Comparison of ENCODE assay signal across 10 cellular contexts in genomic region chr15:90419202-90419601, GRCh38. TPM values are rescaled to one million over a fixed set of nuclear protein-coding genes. Genes with fewer than 3 reads are reported as not detected.
DNase-seq lines count a peak whose midpoint lies in the region; ATAC-seq and TF ChIP-seq lines count a peak whose summit lies in the region.
"Had no signal": no experiment of that assay in that cellular context is flagged by ENCODE, and none has a peak within 500 bp of the region (broad histone marks: within the 10 kb centered on the region; RNA-seq: fewer than 3 reads in every experiment).

No MANE protein-coding gene starts in this region.

- peaks cover 63% of the 10 kb centered on the region for H3K4me1 Mint-ChIP-seq in stimulated activated effector memory CD8-positive, alpha-beta T cell treated with anti-CD3 and anti-CD28 coated beads, Interleukin-12 subunit alpha, Interleukin-12 subunit beta, amount 100 ng/mL, for 72 hours

- TF ChIP-seq CTCF in colonic mucosa (IDR thresholded peaks at IDR 0.05), result no peak

- peak overlapping the region; percentile 7 for H3K27ac ChIP-seq in colonic mucosa
- H3K27ac ChIP-seq: SJCRH30 had no signal

- DNase-seq in HT1080 (ENCODE audit: low read depth) (peak; percentile 29), colonic mucosa (no peak), NCI-H2107 treated with DMSO at 0.1 percent for 48 hours (lab: John Stamatoyannopoulos, UW; ENCODE audit: unreplicated experiment) (no peak), nucleus accumbens (lab: John Stamatoyannopoulos, UW) (no peak)
- no peak for DNase-seq in stimulated activated effector memory CD8-positive, alpha-beta T cell treated with anti-CD3 and anti-CD28 coated beads, Interleukin-12 subunit alpha, Interleukin-12 subunit beta, amount 100 ng/mL, for 72 hours (ENCODE audit: low spot score in 2 of 2)
- DNase-seq: NCI-H2227 treated with DMSO at 0.1 percent for 48 hours had no signal

- H3K9me3 ChIP-seq in colonic mucosa, result no peaks in the 10 kb centered on the region
- H3K9me3 ChIP-seq: neutrophil had no signal

- ATAC-seq in GM18502 (IDR thresholded peaks at IDR 0.05; ENCODE audit: poor library complexity, unreplicated experiment) (peak; percentile 54), HG03460 (IDR thresholded peaks at IDR 0.05; ENCODE audit: unreplicated experiment) (no peak)
- peak; percentile 46 for ATAC-seq in stimulated activated effector memory CD8-positive, alpha-beta T cell treated with anti-CD3 and anti-CD28 coated beads, Interleukin-12 subunit alpha, Interleukin-12 subunit beta, amount 100 ng/mL, for 72 hours

- H3K9me3 Mint-ChIP-seq in stimulated activated effector memory CD8-positive, alpha-beta T cell treated with anti-CD3 and anti-CD28 coated beads, Interleukin-12 subunit alpha, Interleukin-12 subunit beta, amount 100 ng/mL, for 72 hours, result no peaks in the 10 kb centered on the region

- intact Hi-C loops in colonic mucosa (cut with DNase I), result no loop called here

- H3K4me3 Mint-ChIP-seq in stimulated activated effector memory CD8-positive, alpha-beta T cell treated with anti-CD3 and anti-CD28 coated beads, Interleukin-12 subunit alpha, Interleukin-12 subunit beta, amount 100 ng/mL, for 72 hours, result peak overlapping the region; percentile 49

- no peaks in the 10 kb centered on the region for H3K27me3 ChIP-seq in colonic mucosa
- H3K27me3 ChIP-seq: neutrophil, SJCRH30 had no signal

- peaks cover 25% of the 10 kb centered on the region for H3K4me1 ChIP-seq in colonic mucosa

- H3K36me3 Mint-ChIP-seq in stimulated activated effector memory CD8-positive, alpha-beta T cell treated with anti-CD3 and anti-CD28 coated beads, Interleukin-12 subunit alpha, Interleukin-12 subunit beta, amount 100 ng/mL, for 72 hours, result peaks cover 9% of the 10 kb centered on the region

- H3K4me3 ChIP-seq in colonic mucosa, result no peak overlapping the region
- H3K4me3 ChIP-seq: SJCRH30 had no signal

- H3K27ac Mint-ChIP-seq in stimulated activated effector memory CD8-positive, alpha-beta T cell treated with anti-CD3 and anti-CD28 coated beads, Interleukin-12 subunit alpha, Interleukin-12 subunit beta, amount 100 ng/mL, for 72 hours, result peak overlapping the region; percentile 97

- H3K36me3 ChIP-seq in colonic mucosa, result no peaks in the 10 kb centered on the region
- H3K36me3 ChIP-seq: SJCRH30 had no signal

- H3K9ac ChIP-seq in colonic mucosa (ENCODE audit: low read depth in 2 of 2, low read length in 2 of 2), result no peak overlapping the region

RNA-seq across cellular contexts. Expression of gene IQGAP1, which starts 31.2 kb away (rescaled TPM):
- total RNA-seq in HT1080 (2014; rRNA removed; shearing (Covaris generic)), result 145 and 148 TPM in 2 replicates
- polyA plus RNA-seq in HT1080 (2015; cell fraction: cytosol; rRNA removed), result 13.7 and 18.4 TPM in 2 replicates
- polyA plus RNA-seq in HT1080 (2015; cell fraction: nucleus; rRNA removed), result 651 and 738 TPM in 2 replicates
- 100 to 1,000 TPM; 210 to 243 TPM for total RNA-seq in colonic mucosa
